In the genomic region with DNA sequence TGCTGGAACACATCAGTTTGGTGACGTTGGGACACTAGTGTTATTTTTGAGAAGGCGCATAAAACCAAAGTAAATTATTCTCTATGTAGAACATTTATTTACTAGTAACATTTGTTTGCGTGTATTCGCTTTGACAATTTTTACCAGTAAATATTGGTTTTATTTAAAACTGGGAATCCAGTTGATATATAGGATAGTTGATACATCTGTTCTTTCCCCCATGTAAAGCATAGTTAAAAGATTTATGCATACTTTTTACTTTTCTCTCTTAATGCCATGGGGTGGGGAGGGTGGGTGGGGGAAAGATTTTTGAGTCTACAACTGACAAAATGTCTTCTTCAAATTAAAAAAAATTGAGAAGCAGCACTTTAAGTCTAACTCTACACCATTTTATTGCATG, we compare ENCODE assay signal across 27 cellular contexts. TPM values are rescaled to one million over a fixed set of nuclear protein-coding genes. Genes with fewer than 3 reads are reported as not detected.
DNase-seq lines count a peak whose midpoint lies in the region; ATAC-seq and TF ChIP-seq lines count a peak whose summit lies in the region.
"Had no signal": no experiment of that assay in that cellular context is flagged by ENCODE, and none has a peak within 500 bp of the region (broad histone marks: within the 10 kb centered on the region; RNA-seq: fewer than 3 reads in every experiment).

Gene IGIP, plus strand, starts transcription at position 301 of the 400 bp plus-strand sequence. CDS start 2,540 bp downstream, outside the sequence.

- in situ Hi-C loops in KBM-7 (cut with MboI; ENCODE audit: low pct_unique_long_range_greater_than_20kb, low sequenced_read_pairs), result no loop called here

- H3K36me3 Mint-ChIP-seq in activated CD8-positive, alpha-beta T cell treated with anti-CD3 and anti-CD28 coated beads, Interleukin-2, amount 10 ng/mL, durations not matched to agents 7 days and 5 days (ENCODE audit: low read depth), result no peaks in the 10 kb centered on the region
- H3K36me3 Mint-ChIP-seq: naive thymus-derived CD4-positive, alpha-beta T cell; T-cell had no signal

- TF ChIP-seq CTCF in fibroblast of the aortic adventitia (IDR thresholded peaks at IDR 0.05; ENCODE audit: insufficient read depth, low read length), result no peak

- CTCF ChIA-PET in activated CD8-positive, alpha-beta T cell treated with anti-CD3 and anti-CD28 coated beads, Interleukin-2, amount 10 ng/mL, durations not matched to agents 7 days and 5 days (lab: Charles Lee), result interaction anchor here (1.1 kb wide), 1 partner anchor 18 kb away, joined by 4 read pairs; no protein-coding TSS in a partner anchor

- no peak within 1 kb of the TSS for H3K4me3 Mint-ChIP-seq in activated CD8-positive, alpha-beta T cell treated with anti-CD3 and anti-CD28 coated beads, Interleukin-2, amount 10 ng/mL, durations not matched to agents 7 days and 5 days
- H3K4me3 Mint-ChIP-seq: activated CD4-positive, alpha-beta T cell treated with anti-CD3 and anti-CD28 coated beads for 36 hours; activated T-cell treated with anti-CD3 and anti-CD28 coated beads, Interleukin-2, amount 50 U/mL, for 4 hours; H9; T-cell had no signal

- H3K27me3 ChIP-seq in right cardiac atrium (ENCODE audit: control insufficient read depth, insufficient read depth), result no peaks in the 10 kb centered on the region
- H3K27me3 ChIP-seq: SJCRH30 had no signal

- no peak within 1 kb of the TSS for H3K27ac ChIP-seq in right cardiac atrium (ENCODE audit: low read length)
- H3K27ac ChIP-seq: coronary artery, SJCRH30 had no signal

- peaks cover 18% of the 10 kb centered on the region for H3K4me1 Mint-ChIP-seq in activated CD8-positive, alpha-beta T cell treated with anti-CD3 and anti-CD28 coated beads, Interleukin-2, amount 10 ng/mL, durations not matched to agents 7 days and 5 days (ENCODE audit: low read depth)

- no peaks in the 10 kb centered on the region for H3K9me3 Mint-ChIP-seq in activated CD8-positive, alpha-beta T cell treated with anti-CD3 and anti-CD28 coated beads, Interleukin-2, amount 10 ng/mL, durations not matched to agents 7 days and 5 days (ENCODE audit: insufficient read depth)
- H3K9me3 Mint-ChIP-seq: activated T-cell treated with anti-CD3 and anti-CD28 coated beads, Interleukin-2, amount 50 U/mL, for 4 hours; H9; naive thymus-derived CD4-positive, alpha-beta T cell; T-cell had no signal

- H3K4me1 ChIP-seq in right cardiac atrium (ENCODE audit: control insufficient read depth, insufficient read depth, low read length), result no peaks in the 10 kb centered on the region
- H3K4me1 ChIP-seq: SJCRH30 had no signal

- no peak within 1 kb of the TSS for H3K4me3 ChIP-seq in fibroblast of the aortic adventitia (ENCODE audit: low read depth, low read length)
- H3K4me3 ChIP-seq in right cardiac atrium (ENCODE audit: low read length), result no peak within 1 kb of the TSS
- H3K4me3 ChIP-seq: coronary artery, GM12878, SJCRH30 had no signal

- intact Hi-C loops in right cardiac atrium (cut with DNase I), result no loop called here
- intact Hi-C loops in posterior vena cava (cut with DNase I), result no loop called here

- POLR2A ChIA-PET in activated CD8-positive, alpha-beta T cell treated with anti-CD3 and anti-CD28 coated beads, Interleukin-2, amount 10 ng/mL, durations not matched to agents 7 days and 5 days (lab: Charles Lee), result no interaction called here

- ATAC-seq in right cardiac atrium (no peak), GM19463 (IDR thresholded peaks at IDR 0.05; ENCODE audit: unreplicated experiment) (no peak)
- no peak for ATAC-seq in activated CD8-positive, alpha-beta T cell treated with anti-CD3 and anti-CD28 coated beads, Interleukin-2, amount 10 ng/mL, durations not matched to agents 7 days and 5 days
- ATAC-seq: activated CD4-positive, alpha-beta T cell treated with anti-CD3 and anti-CD28 coated beads for 36 hours; activated T-cell treated with anti-CD3 and anti-CD28 coated beads, Interleukin-2, amount 50 U/mL, for 4 hours; GM12878; naive thymus-derived CD4-positive, alpha-beta T cell; Panc1; T-cell had no signal

- WGBS in right cardiac atrium, result 95% methylated on average over 4 of the region's 4 CpGs

- no peak within 1 kb of the TSS for H3K27ac Mint-ChIP-seq in activated CD8-positive, alpha-beta T cell treated with anti-CD3 and anti-CD28 coated beads, Interleukin-2, amount 10 ng/mL, durations not matched to agents 7 days and 5 days
- H3K27ac Mint-ChIP-seq: activated CD4-positive, alpha-beta T cell treated with anti-CD3 and anti-CD28 coated beads for 36 hours; H9; naive thymus-derived CD4-positive, alpha-beta T cell; T-cell had no signal

- DNase-seq in fibroblast of the aortic adventitia (ENCODE audit: low read depth) (no peak), right cardiac atrium (no peak), posterior vena cava (ENCODE audit: low spot score) (no peak), ureter (ENCODE audit: low spot score) (no peak), KBM-7 (no peak), germinal center (ENCODE audit: low spot score) (no peak)
- no peak for DNase-seq in activated CD8-positive, alpha-beta T cell treated with anti-CD3 and anti-CD28 coated beads, Interleukin-2, amount 10 ng/mL, durations not matched to agents 7 days and 5 days
- DNase-seq: activated CD4-positive, alpha-beta T cell treated with anti-CD3 and anti-CD28 coated beads for 36 hours; activated naive CD4-positive, alpha-beta T cell treated with Interleukin-2 at 50 U/mL for 16 hours; activated T-cell treated with anti-CD3 and anti-CD28 coated beads, Interleukin-2, amount 50 U/mL, for 4 hours; C1 segment of cervical spinal cord; H9; Kasumi-1; kidney glomerular epithelial cell; mesendoderm; naive thymus-derived CD4-positive, alpha-beta T cell; NCI-H1048; NCI-H187; NCI-H2171 treated with DMSO at 0.1 percent for 48 hours; NCI-H526 treated with DMSO at 0.1 percent for 48 hours; SJCRH30; stimulated activated CD8-positive, alpha-beta memory T cell treated with anti-CD3 and anti-CD28 coated beads, Interleukin-4, amount 100 ng/mL, for 48 hours; T-cell had no signal

- peaks cover 2% of the 10 kb centered on the region for H3K27me3 Mint-ChIP-seq in activated CD8-positive, alpha-beta T cell treated with anti-CD3 and anti-CD28 coated beads, Interleukin-2, amount 10 ng/mL, durations not matched to agents 7 days and 5 days (ENCODE audit: low read depth)
- H3K27me3 Mint-ChIP-seq: activated CD4-positive, alpha-beta T cell treated with anti-CD3 and anti-CD28 coated beads for 36 hours; T-cell had no signal

- H3K9me3 ChIP-seq in right cardiac atrium (ENCODE audit: control insufficient read depth, low read length), result no peaks in the 10 kb centered on the region
- H3K9me3 ChIP-seq: SJCRH30 had no signal

RNA-seq across cellular contexts. Expression of gene IGIP, which starts in this region (rescaled TPM):
- total RNA-seq in fibroblast of the aortic adventitia (ENCODE audit: low replicate concordance), result 7.8 and 13.7 TPM in 2 replicates
- 10 to 100 TPM; 14.9 to 20.1 (median 16.9) TPM for total RNA-seq in right cardiac atrium
- 9.8 TPM for polyA plus RNA-seq in right cardiac atrium
- total RNA-seq in posterior vena cava, result 10 to 100 TPM; 21.3 to 26.6 TPM
- 15.9 TPM for total RNA-seq in ureter
- 1 to 10 TPM; 2.4 to 2.7 TPM for total RNA-seq in activated CD8-positive, alpha-beta T cell treated with anti-CD3 and anti-CD28 coated beads, Interleukin-2, amount 10 ng/mL, durations not matched to agents 7 days and 5 days
